ENCODE assay signal across 25 cellular contexts in the genomic region with DNA sequence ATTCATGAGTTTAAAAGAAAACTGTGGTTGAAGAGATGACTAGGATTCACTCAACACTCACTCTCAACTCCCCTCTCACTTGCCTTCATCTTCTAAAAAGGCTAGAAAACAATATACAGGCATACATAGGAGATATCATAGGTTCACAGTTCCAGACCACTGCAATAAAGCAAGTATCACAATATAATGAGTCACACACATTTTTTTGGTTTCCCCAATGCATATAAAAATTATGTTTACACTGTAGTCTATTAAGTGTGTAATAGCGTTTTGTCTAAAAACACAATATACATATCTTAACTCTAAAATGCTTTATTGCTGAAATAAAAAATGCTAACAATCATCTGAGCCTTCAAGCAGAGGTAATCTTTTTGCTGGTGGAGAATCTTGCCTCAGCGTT.
"Had no signal": no experiment of that assay in that cellular context is flagged by ENCODE, and none has a peak within 500 bp of the region (broad histone marks: within the 10 kb centered on the region; RNA-seq: fewer than 3 reads in every experiment).

No MANE protein-coding gene starts in this region.

- H3K36me3 ChIP-seq: stomach, suprapubic skin, thoracic aorta, thyroid gland, tibial artery, tibial nerve, transverse colon, upper lobe of left lung, uterus, vagina had no signal

- H3K4me1 ChIP-seq: stomach, suprapubic skin, testis, thyroid gland, tibial artery, tibial nerve, transverse colon, upper lobe of left lung, uterus, vagina had no signal

- DNase-seq: stimulated activated CD4-positive, alpha-beta T cell treated with anti-CD3 and anti-CD28 coated beads, Interleukin-2, amount 100 ng/mL, for 48 hours; stimulated activated CD4-positive, alpha-beta T cell treated with anti-CD3 and anti-CD28 coated beads, Interleukin-4, amount 100 ng/mL, for 1 hour; stimulated activated CD4-positive, alpha-beta T cell treated with anti-CD3 and anti-CD28 coated beads, Interleukin-4, amount 100 ng/mL, for 24 hours; stimulated activated CD4-positive, alpha-beta T cell treated with anti-CD3 and anti-CD28 coated beads, Interleukin-4, amount 100 ng/mL, for 4 hours; stimulated activated CD8-positive, alpha-beta memory T cell treated with anti-CD3 and anti-CD28 coated beads, Interleukin-4, amount 100 ng/mL, for 48 hours; stimulated activated naive B cell treated with anti-CD40 and anti-IgM and Interleukin-4, amounts not matched to agents 10 μg/mL and 1 μg/mL and 100 μg/mL, for 72 hours; stimulated activated naive CD4-positive, alpha-beta T cell; stimulated activated naive CD4-positive, alpha-beta T cell treated with Interleukin-2 at 50 U/mL for 16 hours; stimulated activated naive CD8-positive, alpha-beta T cell treated with anti-CD3 and anti-CD28 coated beads, Interleukin-15, amount 100 ng/mL, for 72 hours; stimulated activated naive CD8-positive, alpha-beta T cell treated with anti-CD3 and anti-CD28 coated beads, Interleukin-15, Interleukin-2, amounts not matched to agents 100 U/mL and 50 U/mL, for 24 hours; stomach; substantia nigra; testis; thyroid gland; tibial artery; transverse colon; trophoblast cell; upper lobe of left lung; uterus had no signal

- ATAC-seq: stimulated activated effector memory CD8-positive, alpha-beta T cell treated with anti-CD3 and anti-CD28 coated beads, Interleukin-12 subunit alpha, Interleukin-12 subunit beta, amount 100 ng/mL, for 72 hours; stimulated activated memory B cell treated with anti-CD40 and anti-IgM and Interleukin-4, amounts not matched to agents 10 μg/mL and 1 μg/mL and 100 μg/mL, for 72 hours; stimulated activated naive B cell treated with anti-CD40 and anti-IgM and Interleukin-4, amounts not matched to agents 10 μg/mL and 1 μg/mL and 100 μg/mL, for 72 hours; stimulated activated naive CD8-positive, alpha-beta T cell treated with anti-CD3 and anti-CD28 coated beads, Interleukin-15, amount 100 ng/mL, for 72 hours; stimulated activated naive CD8-positive, alpha-beta T cell treated with anti-CD3 and anti-CD28 coated beads, Interleukin-15, Interleukin-2, amounts not matched to agents 100 U/mL and 50 U/mL, for 24 hours had no signal

- H3K27me3 ChIP-seq: stomach, suprapubic skin, testis, thyroid gland, tibial artery, tibial nerve, transverse colon, upper lobe of left lung, uterus, vagina had no signal

- H3K4me3 ChIP-seq: stomach, suprapubic skin, testis, thoracic aorta, thyroid gland, tibial artery, tibial nerve, transverse colon, upper lobe of left lung, uterus, vagina had no signal

- H3K9me3 ChIP-seq: stomach, suprapubic skin, testis, thoracic aorta, thyroid gland, tibial artery, transverse colon, upper lobe of left lung, uterus, vagina had no signal

- H3K27ac ChIP-seq: stomach, suprapubic skin, testis, thoracic aorta, thyroid gland, tibial artery, tibial nerve, transverse colon, upper lobe of left lung, uterus, vagina had no signal
